Comparison of ENCODE assay signal across 1 cellular context in the genomic region with DNA sequence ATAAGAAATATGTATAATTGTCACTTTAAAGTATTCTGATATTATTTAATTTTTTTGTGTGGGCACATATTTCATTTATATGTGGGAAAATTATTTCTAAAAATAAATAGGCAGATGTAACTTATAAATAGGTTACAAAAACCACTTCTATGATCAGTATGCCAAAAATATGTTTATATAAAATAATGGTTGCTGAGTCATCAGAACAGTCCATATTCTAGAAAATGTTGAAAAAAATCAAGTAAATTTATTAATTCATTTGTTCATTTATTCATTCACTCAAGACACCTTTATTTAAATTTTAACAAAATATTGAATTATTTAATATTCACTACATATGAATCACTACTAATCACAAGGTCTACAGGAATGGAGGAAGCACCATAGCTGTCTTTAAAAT.
TF ChIP-seq lines count a peak whose summit lies in the region.

No MANE protein-coding gene starts in this region.

TF ChIP-seq in IMR-90, 13 proteins besides CTCF, POLR2A, EP300 and RAD21 (continued from another document):
- TF ChIP-seq, protein P1, sequence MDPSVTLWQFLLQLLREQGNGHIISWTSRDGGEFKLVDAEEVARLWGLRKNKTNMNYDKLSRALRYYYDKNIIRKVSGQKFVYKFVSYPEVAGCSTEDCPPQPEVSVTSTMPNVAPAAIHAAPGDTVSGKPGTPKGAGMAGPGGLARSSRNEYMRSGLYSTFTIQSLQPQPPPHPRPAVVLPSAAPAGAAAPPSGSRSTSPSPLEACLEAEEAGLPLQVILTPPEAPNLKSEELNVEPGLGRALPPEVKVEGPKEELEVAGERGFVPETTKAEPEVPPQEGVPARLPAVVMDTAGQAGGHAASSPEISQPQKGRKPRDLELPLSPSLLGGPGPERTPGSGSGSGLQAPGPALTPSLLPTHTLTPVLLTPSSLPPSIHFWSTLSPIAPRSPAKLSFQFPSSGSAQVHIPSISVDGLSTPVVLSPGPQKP (IDR thresholded peaks at IDR 0.05; ENCODE audit: borderline replicate concordance, low read depth, low read length): no peak
- TF ChIP-seq CEBPB (IDR thresholded peaks at IDR 0.05; ENCODE audit: low read depth, low read length): no peak
